ENCODE assay signal across 1 cellular context in the genomic region with DNA sequence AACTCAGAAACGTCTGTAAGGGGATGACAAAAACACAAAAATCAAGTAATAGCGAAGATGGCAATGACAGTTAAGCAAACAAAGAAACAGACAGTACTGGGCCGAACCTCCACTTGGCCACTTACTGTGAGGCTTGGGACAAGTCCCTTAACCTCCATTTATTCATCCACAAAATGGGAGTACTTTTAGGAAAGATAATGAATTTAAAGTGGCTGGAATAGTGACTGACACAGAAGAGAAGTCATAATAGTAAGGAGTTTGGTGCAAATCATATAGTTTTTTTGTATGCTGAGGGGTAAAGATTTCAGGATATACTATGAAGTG.
A peak's percentile ranks its signal among the peaks of the same experiment; 100 is the strongest.
TF ChIP-seq lines count a peak whose summit lies in the region.

No MANE protein-coding gene starts in this region.

TF ChIP-seq in SK-N-SH treated with all-trans-retinoic acid at 6 μM for 48 hours, 23 proteins besides CTCF, POLR2A, EP300 and RAD21:
- TF ChIP-seq, protein P1, sequence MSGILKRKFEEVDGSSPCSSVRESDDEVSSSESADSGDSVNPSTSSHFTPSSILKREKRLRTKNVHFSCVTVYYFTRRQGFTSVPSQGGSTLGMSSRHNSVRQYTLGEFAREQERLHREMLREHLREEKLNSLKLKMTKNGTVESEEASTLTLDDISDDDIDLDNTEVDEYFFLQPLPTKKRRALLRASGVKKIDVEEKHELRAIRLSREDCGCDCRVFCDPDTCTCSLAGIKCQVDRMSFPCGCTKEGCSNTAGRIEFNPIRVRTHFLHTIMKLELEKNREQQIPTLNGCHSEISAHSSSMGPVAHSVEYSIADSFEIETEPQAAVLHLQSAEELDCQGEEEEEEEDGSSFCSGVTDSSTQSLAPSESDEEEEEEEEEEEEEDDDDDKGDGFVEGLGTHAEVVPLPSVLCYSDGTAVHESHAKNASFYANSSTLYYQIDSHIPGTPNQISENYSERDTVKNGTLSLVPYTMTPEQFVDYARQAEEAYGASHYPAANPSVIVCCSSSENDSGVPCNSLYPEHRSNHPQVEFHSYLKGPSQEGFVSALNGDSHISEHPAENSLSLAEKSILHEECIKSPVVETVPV (CRISPR knock-in tag; IDR thresholded peaks at IDR 0.05): no peak
- TF ChIP-seq CSDC2 (CRISPR knock-in tag; IDR thresholded peaks at IDR 0.05) (no peak), ISL1 (CRISPR knock-in tag; IDR thresholded peaks at IDR 0.05) (0 out of 2 replicates have a peak, but pooled peaks have one; percentile 2), ARNTL (CRISPR knock-in tag; IDR thresholded peaks at IDR 0.05; ENCODE audit: borderline replicate concordance, low read depth) (no peak)
